ENCODE assay signal across 8 cellular contexts in genomic region chr18:2662288-2662687, GRCh38. TPM values are rescaled to one million over a fixed set of nuclear protein-coding genes. Genes with fewer than 3 reads are reported as not detected.
A peak's percentile ranks its signal among the peaks of the same experiment; 100 is the strongest.
DNase-seq lines count a peak whose midpoint lies in the region; ATAC-seq and TF ChIP-seq lines count a peak whose summit lies in the region.
"Not testable (repeated sequence)": the region's sequence is repeated elsewhere in the genome, so short reads cannot be mapped to it uniquely, and the experiment has no call there.

No MANE protein-coding gene starts in this region.

- H3F3A ChIP-seq in SU-DHL-6 (ENCODE audit: insufficient read depth), result not testable (repeated sequence)

- POLR2A ChIA-PET in CD4-positive, alpha-beta memory T cell (lab: Charles Lee; ENCODE audit: partially characterized antibody), result interaction anchor here (0.7 to 1.2 kb wide), 2 partner anchors 26 to 56 kb away, joined by 3 to 6 read pairs; no protein-coding TSS in a partner anchor
- POLR2A ChIA-PET in naive thymus-derived CD4-positive, alpha-beta T cell (lab: Charles Lee), result interaction anchor here (1.1 to 1.7 kb wide), 2 partner anchors 20 to 58 kb away, joined by 3 to 4 read pairs; no protein-coding TSS in a partner anchor

- ATAC-seq in activated T-helper 17 cell treated with anti-CD3 and anti-CD28 coated beads, Interleukin-2, amount 50 U/mL, for 72 hours (replicated peaks); effector memory CD8-positive, alpha-beta T cell (replicated peaks); naive thymus-derived CD4-positive, alpha-beta T cell; stimulated activated memory B cell treated with anti-CD40 and anti-IgM and Interleukin-4, amounts not matched to agents 10 μg/mL and 1 μg/mL and 100 μg/mL, for 72 hours: not testable (repeated sequence)

- not testable (repeated sequence) for H3K9me2 ChIP-seq in SU-DHL-6 (replicated peaks; ENCODE audit: insufficient read depth, low read length)

- H3K27me3 Mint-ChIP-seq in CD4-positive, alpha-beta memory T cell; IgD-negative memory B cell; activated T-helper 17 cell treated with anti-CD3 and anti-CD28 coated beads, Interleukin-2, amount 50 U/mL, for 72 hours; activated naive CD8-positive, alpha-beta T cell; effector memory CD8-positive, alpha-beta T cell; naive thymus-derived CD4-positive, alpha-beta T cell; stimulated activated memory B cell treated with anti-CD40 and anti-IgM and Interleukin-4, amounts not matched to agents 10 μg/mL and 1 μg/mL and 100 μg/mL, for 72 hours: not testable (repeated sequence)

- H3K9me3 ChIP-seq in CD4-positive, alpha-beta memory T cell (ENCODE audit: control insufficient read depth in 1 of 2, low read length in 2 of 2); SU-DHL-6 (ENCODE audit: insufficient read depth, low read length); naive thymus-derived CD4-positive, alpha-beta T cell (ENCODE audit: control insufficient read depth in 2 of 3, low read length in 3 of 3): not testable (repeated sequence)

- H3K79me2 ChIP-seq in SU-DHL-6 (ENCODE audit: insufficient read depth, low read length), result peaks cover 98% of the 10 kb centered on the region

- peak overlapping the region in 5 of 8 donors; percentile 17 to 81 (median 42) for H3K4me3 Mint-ChIP-seq in CD4-positive, alpha-beta memory T cell
- H3K4me3 Mint-ChIP-seq in IgD-negative memory B cell, result peak overlapping the region in 2 of 4 donors; percentile 70 to 93
- H3K4me3 Mint-ChIP-seq in activated T-helper 17 cell treated with anti-CD3 and anti-CD28 coated beads, Interleukin-2, amount 50 U/mL, for 72 hours, result peak overlapping the region; percentile 32
- H3K4me3 Mint-ChIP-seq in activated naive CD8-positive, alpha-beta T cell, result peak overlapping the region; percentile 17
- H3K4me3 Mint-ChIP-seq in effector memory CD8-positive, alpha-beta T cell, result peak overlapping the region; percentile 66 to 72
- H3K4me3 Mint-ChIP-seq in naive thymus-derived CD4-positive, alpha-beta T cell, result peak overlapping the region in 7 of 10 donors; percentile 16 to 86 (median 58)
- not testable (repeated sequence) for H3K4me3 Mint-ChIP-seq in stimulated activated memory B cell treated with anti-CD40 and anti-IgM and Interleukin-4, amounts not matched to agents 10 μg/mL and 1 μg/mL and 100 μg/mL, for 72 hours

- not testable (repeated sequence) for H3K27me3 ChIP-seq in CD4-positive, alpha-beta memory T cell (ENCODE audit: insufficient read depth, low read length); SU-DHL-6 (ENCODE audit: low read length); naive thymus-derived CD4-positive, alpha-beta T cell (ENCODE audit: control insufficient read depth in 2 of 2, insufficient read depth in 2 of 2, low read length in 2 of 2)

- not testable (repeated sequence) for H2AFZ ChIP-seq in SU-DHL-6 (ENCODE audit: low read depth, low read length, severe bottlenecking)

- peaks cover 43 to 56% of the 10 kb centered on the region in 2 donors for H3K36me3 Mint-ChIP-seq in CD4-positive, alpha-beta memory T cell
- H3K36me3 Mint-ChIP-seq in IgD-negative memory B cell, result peaks cover 17% of the 10 kb centered on the region
- H3K36me3 Mint-ChIP-seq in activated T-helper 17 cell treated with anti-CD3 and anti-CD28 coated beads, Interleukin-2, amount 50 U/mL, for 72 hours (ENCODE audit: low read depth), result peaks cover 82% of the 10 kb centered on the region
- H3K36me3 Mint-ChIP-seq in activated naive CD8-positive, alpha-beta T cell, result peaks cover 16% of the 10 kb centered on the region
- H3K36me3 Mint-ChIP-seq in effector memory CD8-positive, alpha-beta T cell (ENCODE audit: insufficient read depth), result peaks cover 59% of the 10 kb centered on the region
- peaks cover 8 to 43% (median 36%) of the 10 kb centered on the region in 5 donors for H3K36me3 Mint-ChIP-seq in naive thymus-derived CD4-positive, alpha-beta T cell
- H3K36me3 Mint-ChIP-seq in stimulated activated memory B cell treated with anti-CD40 and anti-IgM and Interleukin-4, amounts not matched to agents 10 μg/mL and 1 μg/mL and 100 μg/mL, for 72 hours, result peaks cover 50% of the 10 kb centered on the region

- H3K4me1 ChIP-seq in CD4-positive, alpha-beta memory T cell (ENCODE audit: insufficient read depth, low read length), result peaks cover 74% of the 10 kb centered on the region
- H3K4me1 ChIP-seq in naive thymus-derived CD4-positive, alpha-beta T cell (ENCODE audit: control insufficient read depth in 2 of 2, insufficient read depth in 2 of 2, low read length in 2 of 2), result peaks cover 36 to 44% of the 10 kb centered on the region in 2 donors

- peak overlapping the region in 1 of 7 donors; percentile 76 for H3K27ac Mint-ChIP-seq in CD4-positive, alpha-beta memory T cell
- peak overlapping the region in 2 of 3 donors; percentile 73 to 81 for H3K27ac Mint-ChIP-seq in IgD-negative memory B cell
- H3K27ac Mint-ChIP-seq in activated T-helper 17 cell treated with anti-CD3 and anti-CD28 coated beads, Interleukin-2, amount 50 U/mL, for 72 hours; activated naive CD8-positive, alpha-beta T cell: not testable (repeated sequence)
- peak overlapping the region; percentile 82 to 86 for H3K27ac Mint-ChIP-seq in effector memory CD8-positive, alpha-beta T cell
- peak overlapping the region in 3 of 9 donors; percentile 9 to 80 (median 12) for H3K27ac Mint-ChIP-seq in naive thymus-derived CD4-positive, alpha-beta T cell
- peak overlapping the region; percentile 70 for H3K27ac Mint-ChIP-seq in stimulated activated memory B cell treated with anti-CD40 and anti-IgM and Interleukin-4, amounts not matched to agents 10 μg/mL and 1 μg/mL and 100 μg/mL, for 72 hours

- H3K9ac ChIP-seq in SU-DHL-6 (ENCODE audit: low read length), result not testable (repeated sequence)

- H3K4me1 Mint-ChIP-seq in CD4-positive, alpha-beta memory T cell, result peaks cover 48 to 79% (median 64%) of the 10 kb centered on the region in 4 donors
- H3K4me1 Mint-ChIP-seq in IgD-negative memory B cell, result peaks cover 43 to 55% (median 47%) of the 10 kb centered on the region in 3 donors
- H3K4me1 Mint-ChIP-seq in activated T-helper 17 cell treated with anti-CD3 and anti-CD28 coated beads, Interleukin-2, amount 50 U/mL, for 72 hours, result peaks cover 47% of the 10 kb centered on the region
- H3K4me1 Mint-ChIP-seq in activated naive CD8-positive, alpha-beta T cell (ENCODE audit: low read depth), result peaks cover 72% of the 10 kb centered on the region
- peaks cover 58 to 70% of the 10 kb centered on the region in 2 donors for H3K4me1 Mint-ChIP-seq in effector memory CD8-positive, alpha-beta T cell (ENCODE audit: low read depth in 2 of 2)
- peaks cover 53 to 88% (median 79%) of the 10 kb centered on the region in 7 donors for H3K4me1 Mint-ChIP-seq in naive thymus-derived CD4-positive, alpha-beta T cell
- peaks cover 69% of the 10 kb centered on the region for H3K4me1 Mint-ChIP-seq in stimulated activated memory B cell treated with anti-CD40 and anti-IgM and Interleukin-4, amounts not matched to agents 10 μg/mL and 1 μg/mL and 100 μg/mL, for 72 hours

- TF ChIP-seq CTCF in SU-DHL-6 (IDR thresholded peaks at IDR 0.05; ENCODE audit: insufficient read depth, low read length, poor library complexity, severe bottlenecking), result not testable (repeated sequence)

- CTCF ChIA-PET in CD4-positive, alpha-beta memory T cell (lab: Charles Lee; ENCODE audit: partially characterized antibody), result interaction anchor here (0.7 kb wide), 1 partner anchor 104 kb away, joined by 3 read pairs; no protein-coding TSS in a partner anchor
- CTCF ChIA-PET in naive thymus-derived CD4-positive, alpha-beta T cell (lab: Charles Lee), result interaction anchor here (1.1 kb wide), 1 partner anchor 12 kb away, joined by 3 read pairs; no protein-coding TSS in a partner anchor

- H3K27ac ChIP-seq in CD4-positive, alpha-beta memory T cell (ENCODE audit: low read depth, low read length); naive thymus-derived CD4-positive, alpha-beta T cell (ENCODE audit: low read depth, low read length): not testable (repeated sequence)
- H3K27ac ChIP-seq in SU-DHL-6 (ENCODE audit: low read depth, low read length), result peak overlapping the region; percentile 32; the same call in 1 of the 2 replicates

- intact Hi-C loops in CD4-positive, alpha-beta memory T cell (cut with micrococcal nuclease); naive thymus-derived CD4-positive, alpha-beta T cell (cut with micrococcal nuclease): not testable (repeated sequence)

- not testable (repeated sequence) for H3K4me3 ChIP-seq in CD4-positive, alpha-beta memory T cell (ENCODE audit: low read length in 2 of 2); SU-DHL-6 (ENCODE audit: insufficient read depth, low read length, poor library complexity, severe bottlenecking); naive thymus-derived CD4-positive, alpha-beta T cell (ENCODE audit: low read length)

- H3K36me3 ChIP-seq in CD4-positive, alpha-beta memory T cell (ENCODE audit: insufficient read depth, low read length), result peaks cover 19% of the 10 kb centered on the region
- H3K36me3 ChIP-seq in SU-DHL-6 (ENCODE audit: low read length), result peaks cover 15% of the 10 kb centered on the region
- peaks cover 7 to 13% (median 10%) of the 10 kb centered on the region in 3 experiments for H3K36me3 ChIP-seq in naive thymus-derived CD4-positive, alpha-beta T cell (ENCODE audit: control insufficient read depth in 2 of 3, insufficient read depth in 3 of 3, low read length in 3 of 3)

- peaks cover 44% of the 10 kb centered on the region for H4K20me1 ChIP-seq in SU-DHL-6 (ENCODE audit: low read depth, low read length)

- DNase-seq in CD4-positive, alpha-beta memory T cell; effector memory CD8-positive, alpha-beta T cell; naive thymus-derived CD4-positive, alpha-beta T cell: not testable (repeated sequence)

- not testable (repeated sequence) for H3K9me3 Mint-ChIP-seq in CD4-positive, alpha-beta memory T cell; IgD-negative memory B cell; activated T-helper 17 cell treated with anti-CD3 and anti-CD28 coated beads, Interleukin-2, amount 50 U/mL, for 72 hours; activated naive CD8-positive, alpha-beta T cell (ENCODE audit: low read depth); effector memory CD8-positive, alpha-beta T cell; naive thymus-derived CD4-positive, alpha-beta T cell; stimulated activated memory B cell treated with anti-CD40 and anti-IgM and Interleukin-4, amounts not matched to agents 10 μg/mL and 1 μg/mL and 100 μg/mL, for 72 hours

- peak overlapping the region; percentile 37 for H3K4me2 ChIP-seq in SU-DHL-6 (ENCODE audit: low read depth, low read length, poor library complexity, severe bottlenecking)

RNA-seq across cellular contexts. Expression of gene SMCHD1, which starts 6.8 kb away (rescaled TPM):
- 100 to 1,000 TPM; 268 to 288 TPM for total RNA-seq in CD4-positive, alpha-beta memory T cell
- 10 to 100 TPM; 22.1 to 60.9 TPM for polyA plus RNA-seq in CD4-positive, alpha-beta memory T cell
- 54.0 TPM for polyA plus RNA-seq in IgD-negative memory B cell
- 100 to 1,000 TPM in 1 of 2 donors, 10 to 100 TPM in 1; 99.5 to 106 TPM for total RNA-seq in activated T-helper 17 cell treated with anti-CD3 and anti-CD28 coated beads, Interleukin-2, amount 50 U/mL, for 72 hours
- 100 to 1,000 TPM; 181 to 305 (median 236) TPM for total RNA-seq in naive thymus-derived CD4-positive, alpha-beta T cell
- 10 to 100 TPM; 41.4 to 51.5 TPM for polyA plus RNA-seq in naive thymus-derived CD4-positive, alpha-beta T cell
